7 cellular contexts compared by ENCODE assay signal in genomic region chr14:64658696-64659317, GRCh38. TPM values are rescaled to one million over a fixed set of nuclear protein-coding genes. Genes with fewer than 3 reads are reported as not detected.
DNase-seq lines count a peak whose midpoint lies in the region; ATAC-seq and TF ChIP-seq lines count a peak whose summit lies in the region.
"Not testable (repeated sequence)": the region's sequence is repeated elsewhere in the genome, so short reads cannot be mapped to it uniquely, and the experiment has no call there.

No MANE protein-coding gene starts in this region.

- H3K4me1 Mint-ChIP-seq in T-helper 17 cell (peaks cover 14% of the 10 kb centered on the region), naive B cell (peaks cover 4 to 14% (median 7%) of the 10 kb centered on the region in 3 donors)
- H3K4me1 Mint-ChIP-seq in activated CD8-positive, alpha-beta T cell treated with anti-CD3 and anti-CD28 coated beads for 36 hours (ENCODE audit: low read depth): peaks cover 12% of the 10 kb centered on the region
- peaks cover 16% of the 10 kb centered on the region for H3K4me1 Mint-ChIP-seq in activated naive CD4-positive, alpha-beta T cell treated with anti-CD3 and anti-CD28 coated beads for 36 hours (ENCODE audit: low read depth)
- peaks cover 24% of the 10 kb centered on the region for H3K4me1 Mint-ChIP-seq in dendritic cell treated with granulocyte-macrophage colony-stimulating factor and Interleukin-4, amounts not matched to agents 40 ng/mL and 50 ng/mL, for 4 days (ENCODE audit: low read depth)

- not testable (repeated sequence) for H3K9me3 Mint-ChIP-seq in activated CD8-positive, alpha-beta T cell treated with anti-CD3 and anti-CD28 coated beads for 36 hours; activated naive CD4-positive, alpha-beta T cell treated with anti-CD3 and anti-CD28 coated beads for 36 hours; dendritic cell treated with granulocyte-macrophage colony-stimulating factor and Interleukin-4, amounts not matched to agents 40 ng/mL and 50 ng/mL, for 4 days; naive B cell

- 30 to 43% (median 35%) methylated on average over 11 to 17 of the region's 17 CpGs for WGBS in spleen, 5 donors

- H3K4me3 Mint-ChIP-seq in T-helper 17 cell: peak overlapping the region; percentile 71
- H3K4me3 Mint-ChIP-seq in activated CD8-positive, alpha-beta T cell treated with anti-CD3 and anti-CD28 coated beads for 36 hours: peak overlapping the region; percentile 56
- H3K4me3 Mint-ChIP-seq in activated naive CD4-positive, alpha-beta T cell treated with anti-CD3 and anti-CD28 coated beads for 36 hours: peak overlapping the region; percentile 45
- peak overlapping the region; percentile 24 for H3K4me3 Mint-ChIP-seq in dendritic cell treated with granulocyte-macrophage colony-stimulating factor and Interleukin-4, amounts not matched to agents 40 ng/mL and 50 ng/mL, for 4 days
- peak overlapping the region in 7 of 8 donors; percentile 16 to 79 (median 63) for H3K4me3 Mint-ChIP-seq in naive B cell

- not testable (repeated sequence) for H3K36me3 Mint-ChIP-seq in T-helper 17 cell (ENCODE audit: low read depth); activated CD8-positive, alpha-beta T cell treated with anti-CD3 and anti-CD28 coated beads for 36 hours (ENCODE audit: low read depth); activated naive CD4-positive, alpha-beta T cell treated with anti-CD3 and anti-CD28 coated beads for 36 hours (ENCODE audit: low read depth); dendritic cell treated with granulocyte-macrophage colony-stimulating factor and Interleukin-4, amounts not matched to agents 40 ng/mL and 50 ng/mL, for 4 days (ENCODE audit: low read depth); naive B cell

- intact Hi-C loops in activated CD8-positive, alpha-beta T cell treated with anti-CD3 and anti-CD28 coated beads for 36 hours (cut with micrococcal nuclease); activated naive CD4-positive, alpha-beta T cell treated with anti-CD3 and anti-CD28 coated beads for 36 hours (cut with micrococcal nuclease); dendritic cell treated with granulocyte-macrophage colony-stimulating factor and Interleukin-4, amounts not matched to agents 40 ng/mL and 50 ng/mL, for 4 days (cut with micrococcal nuclease); spleen (cut with DNase I; ENCODE audit: low total_unique reads): not testable (repeated sequence)

- not testable (repeated sequence) for H3K9me3 ChIP-seq in T-helper 17 cell (ENCODE audit: control insufficient read depth, low read length, poor library complexity, severe bottlenecking); spleen

- not testable (repeated sequence) for H3K36me3 ChIP-seq in spleen

- peak overlapping the region in 1 of 8 donors; percentile 12 for H3K4me3 ChIP-seq in spleen

- not testable (repeated sequence) for H3K27me3 ChIP-seq in spleen (replicated peaks in 1 of 7)

- CTCF ChIA-PET in activated CD8-positive, alpha-beta T cell treated with anti-CD3 and anti-CD28 coated beads for 36 hours (lab: Charles Lee): interaction anchor here (1.0 to 1.1 kb wide), 2 partner anchors 14 to 103 kb away, joined by 3 read pairs; no protein-coding TSS in a partner anchor
- CTCF ChIA-PET in activated naive CD4-positive, alpha-beta T cell treated with anti-CD3 and anti-CD28 coated beads for 36 hours (lab: Charles Lee): interaction anchor here (1.1 to 1.3 kb wide), 3 partner anchors 22 to 268 kb away, joined by 3 to 4 read pairs (median 3); no protein-coding TSS in a partner anchor

- H3K27ac Mint-ChIP-seq in T-helper 17 cell; activated CD8-positive, alpha-beta T cell treated with anti-CD3 and anti-CD28 coated beads for 36 hours; activated naive CD4-positive, alpha-beta T cell treated with anti-CD3 and anti-CD28 coated beads for 36 hours; dendritic cell treated with granulocyte-macrophage colony-stimulating factor and Interleukin-4, amounts not matched to agents 40 ng/mL and 50 ng/mL, for 4 days: not testable (repeated sequence)
- H3K27ac Mint-ChIP-seq in naive B cell: peak overlapping the region in 1 of 6 donors; percentile 8

- H3K27me3 Mint-ChIP-seq in T-helper 17 cell (peaks cover 50% of the 10 kb centered on the region), naive B cell (peaks cover 24 to 55% (median 25%) of the 10 kb centered on the region in 3 donors)
- peaks cover 11% of the 10 kb centered on the region for H3K27me3 Mint-ChIP-seq in activated CD8-positive, alpha-beta T cell treated with anti-CD3 and anti-CD28 coated beads for 36 hours
- peaks cover 27% of the 10 kb centered on the region for H3K27me3 Mint-ChIP-seq in activated naive CD4-positive, alpha-beta T cell treated with anti-CD3 and anti-CD28 coated beads for 36 hours (ENCODE audit: low read depth)
- peaks cover 34% of the 10 kb centered on the region for H3K27me3 Mint-ChIP-seq in dendritic cell treated with granulocyte-macrophage colony-stimulating factor and Interleukin-4, amounts not matched to agents 40 ng/mL and 50 ng/mL, for 4 days

- ATAC-seq in T-helper 17 cell; activated CD8-positive, alpha-beta T cell treated with anti-CD3 and anti-CD28 coated beads for 36 hours; naive B cell (ENCODE audit: low read depth in 2 of 2): not testable (repeated sequence)

- not testable (repeated sequence) for TF ChIP-seq CTCF in activated CD8-positive, alpha-beta T cell treated with anti-CD3 and anti-CD28 coated beads for 36 hours (IDR thresholded peaks at IDR 0.05); spleen (IDR thresholded peaks at IDR 0.05 in 8 of 11, conservative IDR thresholded peaks at IDR 0.05 in 3 of 11)

- POLR2A ChIA-PET in activated CD8-positive, alpha-beta T cell treated with anti-CD3 and anti-CD28 coated beads for 36 hours (lab: Charles Lee): interaction anchor here (0.7 kb wide), 1 partner anchor 42 kb away, joined by 3 read pairs; no protein-coding TSS in a partner anchor

- TF ChIP-seq POLR2A in spleen (IDR thresholded peaks at IDR 0.05): not testable (repeated sequence)

- DNase-seq in GDM1 (lab: John Stamatoyannopoulos, UW) (peak; percentile 68), spleen (peak; percentile 40)
- DNase-seq in T-helper 17 cell; activated naive CD4-positive, alpha-beta T cell treated with anti-CD3 and anti-CD28 coated beads for 36 hours; naive B cell: not testable (repeated sequence)
- peak; percentile 39 for DNase-seq in activated CD8-positive, alpha-beta T cell treated with anti-CD3 and anti-CD28 coated beads for 36 hours

- peaks cover 0 to 17% (median 9%) of the 10 kb centered on the region in 6 donors for H3K4me1 ChIP-seq in spleen

- H3K27ac ChIP-seq in spleen: not testable (repeated sequence)

RNA-seq across cellular contexts. Expression of gene PLEKHG3, which starts 45.4 kb away (rescaled TPM):
- total RNA-seq in T-helper 17 cell (10 to 100 TPM; 61.4 to 65.5 TPM), spleen (10 to 100 TPM; 31.5 to 77.7 (median 56.2) TPM)
- 1 to 10 TPM; 2.7 to 2.8 TPM for total RNA-seq in activated CD8-positive, alpha-beta T cell treated with anti-CD3 and anti-CD28 coated beads for 36 hours
- 1 to 10 TPM in 1 of 2 experiments, under 1 TPM in 1; 0.48 to 1.1 TPM for total RNA-seq in activated naive CD4-positive, alpha-beta T cell treated with anti-CD3 and anti-CD28 coated beads for 36 hours
- polyA plus RNA-seq in naive B cell (ENCODE audit: low read depth in 6 of 6) (not detected), spleen (10 to 100 TPM in 2 of 3 donors, 1 to 10 TPM in 1; 4.5 to 17.1 (median 12.3) TPM)

Comparison
In these comparisons a context has a peak if more than half of its experiments do, and no peak if none do; other contexts are left out.
1. RNA of gene PLEKHG3, which starts 45.4 kb away (total RNA-seq): 61.4 to 65.5 TPM in T-helper 17 cell and 31.5 to 77.7 TPM in spleen; 2.7 to 2.8 TPM in activated CD8-positive, alpha-beta T cell treated with anti-CD3 and anti-CD28 coated beads for 36 hours and 0.48 to 1.1 TPM in activated naive CD4-positive, alpha-beta T cell treated with anti-CD3 and anti-CD28 coated beads for 36 hours; every median in the first group is over 4 times any median in the second.
2. Peak in every context shown above with its lines, with median percentiles within 50 percentile points of each other: H3K4me3 Mint-ChIP-seq.